1 cellular context compared by ENCODE assay signal in genomic region chr4:141643557-141643956, GRCh38.
TF ChIP-seq lines count a peak whose summit lies in the region.

No MANE protein-coding gene starts in this region.

TF ChIP-seq in A549, 52 proteins besides CTCF, POLR2A, EP300 and RAD21 (continued from another document):
- TF ChIP-seq JUNB (IDR thresholded peaks at IDR 0.05) = peak; percentile 67
- no peak for TF ChIP-seq TP53 (CRISPR knock-in tag; IDR thresholded peaks at IDR 0.05)
- no peak for TF ChIP-seq NFE2L2 (conservative IDR thresholded peaks at IDR 0.05; ENCODE audit: low read length)
- TF ChIP-seq GATA3 (IDR thresholded peaks at IDR 0.05; ENCODE audit: borderline replicate concordance) = peak; percentile 52; the same call in 1 of the 2 replicates
